1 cellular context compared by ENCODE assay signal in the genomic region with DNA sequence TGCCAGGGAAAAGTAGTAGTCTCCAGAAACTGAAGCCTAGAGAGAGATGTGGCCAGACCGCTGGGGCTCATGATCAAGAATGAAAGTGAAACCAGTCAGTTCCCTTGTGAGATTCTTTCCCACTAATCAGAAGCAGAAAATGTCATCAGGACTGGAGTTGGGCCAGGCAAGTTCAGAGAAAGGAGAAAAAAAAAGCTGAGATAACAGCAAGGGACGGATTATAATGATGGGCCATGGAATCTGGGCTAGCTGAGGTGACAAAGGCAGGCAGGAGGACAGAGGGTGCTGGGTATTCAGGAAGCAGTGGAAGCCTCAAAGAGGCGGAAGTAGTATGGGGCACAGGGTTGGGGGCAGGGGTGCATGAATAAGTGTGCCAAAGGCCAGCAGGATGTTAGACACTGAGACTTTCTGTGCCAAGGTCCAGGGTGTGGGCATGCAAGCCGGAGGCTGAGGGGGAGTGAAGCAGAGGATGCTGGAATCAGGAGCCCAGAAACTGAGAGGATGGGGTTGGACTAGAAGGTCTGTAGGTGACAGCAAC.
TF ChIP-seq lines count a peak whose summit lies in the region.

No MANE protein-coding gene starts in this region.

TF ChIP-seq in K562, 482 proteins besides CTCF, POLR2A, EP300 and RAD21 (continued from another document and continues in another):
- TF ChIP-seq, protein P1, sequence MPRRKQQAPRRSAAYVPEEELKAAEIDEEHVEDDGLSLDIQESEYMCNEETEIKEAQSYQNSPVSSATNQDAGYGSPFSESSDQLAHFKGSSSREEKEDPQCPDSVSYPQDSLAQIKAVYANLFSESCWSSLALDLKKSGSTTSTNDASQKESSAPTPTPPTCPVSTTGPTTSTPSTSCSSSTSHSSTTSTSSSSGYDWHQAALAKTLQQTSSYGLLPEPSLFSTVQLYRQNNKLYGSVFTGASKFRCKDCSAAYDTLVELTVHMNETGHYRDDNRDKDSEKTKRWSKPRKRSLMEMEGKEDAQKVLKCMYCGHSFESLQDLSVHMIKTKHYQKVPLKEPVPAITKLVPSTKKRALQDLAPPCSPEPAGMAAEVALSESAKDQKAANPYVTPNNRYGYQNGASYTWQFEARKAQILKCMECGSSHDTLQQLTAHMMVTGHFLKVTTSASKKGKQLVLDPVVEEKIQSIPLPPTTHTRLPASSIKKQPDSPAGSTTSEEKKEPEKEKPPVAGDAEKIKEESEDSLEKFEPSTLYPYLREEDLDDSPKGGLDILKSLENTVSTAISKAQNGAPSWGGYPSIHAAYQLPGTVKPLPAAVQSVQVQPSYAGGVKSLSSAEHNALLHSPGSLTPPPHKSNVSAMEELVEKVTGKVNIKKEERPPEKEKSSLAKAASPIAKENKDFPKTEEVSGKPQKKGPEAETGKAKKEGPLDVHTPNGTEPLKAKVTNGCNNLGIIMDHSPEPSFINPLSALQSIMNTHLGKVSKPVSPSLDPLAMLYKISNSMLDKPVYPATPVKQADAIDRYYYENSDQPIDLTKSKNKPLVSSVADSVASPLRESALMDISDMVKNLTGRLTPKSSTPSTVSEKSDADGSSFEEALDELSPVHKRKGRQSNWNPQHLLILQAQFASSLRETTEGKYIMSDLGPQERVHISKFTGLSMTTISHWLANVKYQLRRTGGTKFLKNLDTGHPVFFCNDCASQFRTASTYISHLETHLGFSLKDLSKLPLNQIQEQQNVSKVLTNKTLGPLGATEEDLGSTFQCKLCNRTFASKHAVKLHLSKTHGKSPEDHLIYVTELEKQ (CRISPR knock-in tag; IDR thresholded peaks at IDR 0.05), result no peak
- TF ChIP-seq, protein P2, sequence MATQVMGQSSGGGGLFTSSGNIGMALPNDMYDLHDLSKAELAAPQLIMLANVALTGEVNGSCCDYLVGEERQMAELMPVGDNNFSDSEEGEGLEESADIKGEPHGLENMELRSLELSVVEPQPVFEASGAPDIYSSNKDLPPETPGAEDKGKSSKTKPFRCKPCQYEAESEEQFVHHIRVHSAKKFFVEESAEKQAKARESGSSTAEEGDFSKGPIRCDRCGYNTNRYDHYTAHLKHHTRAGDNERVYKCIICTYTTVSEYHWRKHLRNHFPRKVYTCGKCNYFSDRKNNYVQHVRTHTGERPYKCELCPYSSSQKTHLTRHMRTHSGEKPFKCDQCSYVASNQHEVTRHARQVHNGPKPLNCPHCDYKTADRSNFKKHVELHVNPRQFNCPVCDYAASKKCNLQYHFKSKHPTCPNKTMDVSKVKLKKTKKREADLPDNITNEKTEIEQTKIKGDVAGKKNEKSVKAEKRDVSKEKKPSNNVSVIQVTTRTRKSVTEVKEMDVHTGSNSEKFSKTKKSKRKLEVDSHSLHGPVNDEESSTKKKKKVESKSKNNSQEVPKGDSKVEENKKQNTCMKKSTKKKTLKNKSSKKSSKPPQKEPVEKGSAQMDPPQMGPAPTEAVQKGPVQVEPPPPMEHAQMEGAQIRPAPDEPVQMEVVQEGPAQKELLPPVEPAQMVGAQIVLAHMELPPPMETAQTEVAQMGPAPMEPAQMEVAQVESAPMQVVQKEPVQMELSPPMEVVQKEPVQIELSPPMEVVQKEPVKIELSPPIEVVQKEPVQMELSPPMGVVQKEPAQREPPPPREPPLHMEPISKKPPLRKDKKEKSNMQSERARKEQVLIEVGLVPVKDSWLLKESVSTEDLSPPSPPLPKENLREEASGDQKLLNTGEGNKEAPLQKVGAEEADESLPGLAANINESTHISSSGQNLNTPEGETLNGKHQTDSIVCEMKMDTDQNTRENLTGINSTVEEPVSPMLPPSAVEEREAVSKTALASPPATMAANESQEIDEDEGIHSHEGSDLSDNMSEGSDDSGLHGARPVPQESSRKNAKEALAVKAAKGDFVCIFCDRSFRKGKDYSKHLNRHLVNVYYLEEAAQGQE (CRISPR knock-in tag; IDR thresholded peaks at IDR 0.05; ENCODE audit: low read depth), result no peak
- no peak for TF ChIP-seq E2F3 (CRISPR knock-in tag; IDR thresholded peaks at IDR 0.05)
- TF ChIP-seq MTA1 (IDR thresholded peaks at IDR 0.05; ENCODE audit: borderline replicate concordance), result no peak
- TF ChIP-seq PHB2 (IDR thresholded peaks at IDR 0.05; ENCODE audit: low read depth), result no peak
- no peak for TF ChIP-seq ZNF212 (CRISPR knock-in tag; IDR thresholded peaks at IDR 0.05)
- TF ChIP-seq, protein P3, sequence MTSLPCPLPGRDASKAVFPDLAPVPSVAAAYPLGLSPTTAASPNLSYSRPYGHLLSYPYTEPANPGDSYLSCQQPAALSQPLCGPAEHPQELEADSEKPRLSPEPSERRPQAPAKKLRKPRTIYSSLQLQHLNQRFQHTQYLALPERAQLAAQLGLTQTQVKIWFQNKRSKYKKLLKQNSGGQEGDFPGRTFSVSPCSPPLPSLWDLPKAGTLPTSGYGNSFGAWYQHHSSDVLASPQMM (CRISPR knock-in tag; IDR thresholded peaks at IDR 0.05), result no peak
- no peak for TF ChIP-seq NBN (IDR thresholded peaks at IDR 0.05; ENCODE audit: low read depth)
- no peak for TF ChIP-seq MTF1 (CRISPR knock-in tag; IDR thresholded peaks at IDR 0.05; ENCODE audit: borderline replicate concordance)
- no peak for TF ChIP-seq ILF3 (IDR thresholded peaks at IDR 0.05; ENCODE audit: borderline replicate concordance)
- TF ChIP-seq HES1 (IDR thresholded peaks at IDR 0.05; ENCODE audit: low read depth), result no peak
- TF ChIP-seq XRCC5 (IDR thresholded peaks at IDR 0.05; ENCODE audit: low read depth, low read length), result no peak
- TF ChIP-seq NFIX (CRISPR knock-in tag; IDR thresholded peaks at IDR 0.05; ENCODE audit: low read depth), result no peak
- no peak for TF ChIP-seq RNF2 (IDR thresholded peaks at IDR 0.05)
- TF ChIP-seq ZBTB40 (IDR thresholded peaks at IDR 0.05), result 0 out of 2 replicates have a peak, but pooled peaks have one; percentile 36
- TF ChIP-seq ZBTB40 (CRISPR knock-in tag; IDR thresholded peaks at IDR 0.05), result no peak
- TF ChIP-seq ZNF436 (CRISPR knock-in tag; IDR thresholded peaks at IDR 0.05), result no peak
- peak; percentile 24 to 41; a peak in 1 of 4 replicates for TF ChIP-seq KDM1A (IDR thresholded peaks at IDR 0.05)
- TF ChIP-seq GABPA (tag; conservative IDR thresholded peaks at IDR 0.05; ENCODE audit: low read depth), result no peak
- TF ChIP-seq ETS1 (conservative IDR thresholded peaks at IDR 0.05; ENCODE audit: control insufficient read depth, low read depth, low read length), result no peak
- no peak for TF ChIP-seq POLR2G (IDR thresholded peaks at IDR 0.05; ENCODE audit: low read depth, low read length)
- TF ChIP-seq TBP (optimal IDR thresholded peaks at IDR 0.05; ENCODE audit: low read depth, low read length), result no peak
- TF ChIP-seq ZNF695 (CRISPR knock-in tag; IDR thresholded peaks at IDR 0.05), result no peak
- peak; percentile 25; the same call in 1 of the 2 replicates for TF ChIP-seq PKNOX1 (IDR thresholded peaks at IDR 0.05)
- TF ChIP-seq RCOR1 (IDR thresholded peaks at IDR 0.05; ENCODE audit: borderline replicate concordance in 1 of 2, low read depth in 2 of 2, low read length in 2 of 2), result peak in 1 of 2 experiments; percentile 30; a peak in 1 of 4 replicates
- TF ChIP-seq OTX1 (CRISPR knock-in tag; IDR thresholded peaks at IDR 0.05), result no peak
- TF ChIP-seq MXI1 (IDR thresholded peaks at IDR 0.05; ENCODE audit: low read depth, low read length), result no peak
- TF ChIP-seq JUND (IDR thresholded peaks at IDR 0.05; ENCODE audit: borderline replicate concordance, low read depth, low read length), result no peak
- peak; percentile 24; the same call in 1 of the 3 replicates for TF ChIP-seq JUND (tag; IDR thresholded peaks at IDR 0.05; ENCODE audit: borderline replicate concordance, low read depth, low read length)
- no peak for TF ChIP-seq TRIM25 (IDR thresholded peaks at IDR 0.05; ENCODE audit: borderline replicate concordance)
- no peak for TF ChIP-seq ZNF551 (CRISPR knock-in tag; IDR thresholded peaks at IDR 0.05)
- TF ChIP-seq ZNF3 (CRISPR knock-in tag; IDR thresholded peaks at IDR 0.05), result no peak
